Comparison of ENCODE assay signal across 15 cellular contexts in the genomic region with DNA sequence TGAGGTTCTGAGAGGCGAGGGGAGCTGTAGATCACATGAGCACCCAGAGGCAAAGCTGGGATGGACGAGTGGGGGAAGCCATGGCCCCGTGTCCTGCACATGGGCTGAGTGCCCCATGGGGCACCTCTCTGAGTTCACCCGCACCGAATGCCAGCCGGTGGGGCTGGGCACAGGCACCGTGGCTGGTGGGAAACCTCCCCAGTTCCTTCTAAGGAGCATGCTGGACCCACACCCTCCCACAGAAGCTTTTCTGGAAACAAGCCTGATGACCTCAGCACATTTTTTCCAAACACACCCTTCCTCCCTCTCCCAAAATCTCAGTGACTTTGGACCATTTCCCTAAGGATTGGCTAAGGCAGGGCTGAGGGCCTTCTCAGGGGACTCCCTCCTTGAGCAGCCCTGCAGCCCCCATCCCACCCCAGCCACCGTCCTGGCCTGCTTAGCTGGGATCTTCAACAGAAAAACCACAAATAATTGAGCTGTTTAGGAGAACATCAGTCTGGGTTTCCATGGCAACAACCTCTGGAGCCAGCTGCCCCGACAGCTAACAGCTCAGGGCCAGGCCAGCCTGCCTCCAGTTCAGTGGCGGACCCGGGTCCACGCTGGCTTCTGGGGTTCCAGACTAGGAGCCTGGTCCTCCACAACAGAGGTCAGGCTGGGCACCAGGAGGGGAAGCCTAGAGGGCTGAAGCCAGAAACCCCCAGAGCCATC. TPM values are rescaled to one million over a fixed set of nuclear protein-coding genes. Genes with fewer than 3 reads are reported as not detected.
DNase-seq lines count a peak whose midpoint lies in the region; ATAC-seq and TF ChIP-seq lines count a peak whose summit lies in the region.
"Had no signal": no experiment of that assay in that cellular context is flagged by ENCODE, and none has a peak within 500 bp of the region (broad histone marks: within the 10 kb centered on the region; RNA-seq: fewer than 3 reads in every experiment).

No MANE protein-coding gene starts in this region.

- no peaks in the 10 kb centered on the region for H3K79me2 ChIP-seq in osteoblast (ENCODE audit: insufficient read depth, low read length)

- H3K36me3 ChIP-seq in BLaER1 (no peaks in the 10 kb centered on the region), SJCRH30 (no peaks in the 10 kb centered on the region), osteoblast (ENCODE audit: insufficient read depth, low read length) (no peaks in the 10 kb centered on the region)

- H3K27me3 ChIP-seq in BLaER1 (no peaks in the 10 kb centered on the region), SJCRH30 (no peaks in the 10 kb centered on the region), osteoblast (ENCODE audit: insufficient read depth, low read length) (no peaks in the 10 kb centered on the region)

- ATAC-seq in HG02870 (IDR thresholded peaks at IDR 0.05; ENCODE audit: unreplicated experiment) (no peak), GM19463 (IDR thresholded peaks at IDR 0.05; ENCODE audit: unreplicated experiment) (no peak)
- ATAC-seq in activated T-cell treated with anti-CD3 and anti-CD28 coated beads, Interleukin-2, amount 50 U/mL, for 4 hours: no peak
- ATAC-seq: foreskin keratinocyte had no signal

- peaks cover 25% of the 10 kb centered on the region for H3K27me3 Mint-ChIP-seq in activated T-cell treated with anti-CD3 and anti-CD28 coated beads, Interleukin-2, amount 50 U/mL, for 4 hours (ENCODE audit: low read depth)

- peak overlapping the region; percentile 9; the same call in 1 of the 2 replicates for H3K9ac ChIP-seq in BLaER1

- H3K27ac ChIP-seq in BLaER1 (peak overlapping the region; percentile 24; the same call in 1 of the 2 replicates), SJCRH30 (no peak overlapping the region), osteoblast (ENCODE audit: low read depth, low read length) (no peak overlapping the region)
- H3K27ac ChIP-seq: foreskin keratinocyte had no signal

- no peaks in the 10 kb centered on the region for H3K4me1 Mint-ChIP-seq in activated T-cell treated with anti-CD3 and anti-CD28 coated beads, Interleukin-2, amount 50 U/mL, for 4 hours (ENCODE audit: low read depth)
- H3K4me1 Mint-ChIP-seq: activated CD4-positive, alpha-beta T cell treated with anti-CD3 and anti-CD28 coated beads, Interleukin-2, amount 10 ng/mL, durations not matched to agents 7 days and 5 days had no signal

- peaks cover 18% of the 10 kb centered on the region for H3K9me3 Mint-ChIP-seq in activated T-cell treated with anti-CD3 and anti-CD28 coated beads, Interleukin-2, amount 50 U/mL, for 4 hours

- H3K4me1 ChIP-seq in BLaER1 (peaks cover 32% of the 10 kb centered on the region), SJCRH30 (peaks cover 17% of the 10 kb centered on the region), osteoblast (ENCODE audit: insufficient read depth, low read length) (peaks cover 21% of the 10 kb centered on the region)

- H3K36me3 Mint-ChIP-seq in activated T-cell treated with anti-CD3 and anti-CD28 coated beads, Interleukin-2, amount 50 U/mL, for 4 hours (ENCODE audit: insufficient read depth): no peaks in the 10 kb centered on the region

- H4K20me1 ChIP-seq in BLaER1 (no peaks in the 10 kb centered on the region), osteoblast (ENCODE audit: insufficient read depth, low read length) (no peaks in the 10 kb centered on the region)

- H3K9me3 ChIP-seq in BLaER1: peaks cover 17% of the 10 kb centered on the region
- H3K9me3 ChIP-seq in SJCRH30 (replicated peaks): no peaks in the 10 kb centered on the region
- H3K9me3 ChIP-seq in osteoblast (ENCODE audit: low read depth, low read length): peaks cover 15% of the 10 kb centered on the region

- H3K4me2 ChIP-seq in BLaER1 (peak overlapping the region; percentile 70), osteoblast (ENCODE audit: insufficient read depth, low read length) (peak overlapping the region; percentile 18)

- no peak overlapping the region for H3K4me3 ChIP-seq in BLaER1
- H3K4me3 ChIP-seq in SJCRH30: no peak overlapping the region
- H3K4me3 ChIP-seq in fibroblast of villous mesenchyme (ENCODE audit: low read depth, low read length): no peak overlapping the region
- no peak overlapping the region for H3K4me3 ChIP-seq in osteoblast (ENCODE audit: insufficient read depth, low read length)

- DNase-seq in SJCRH30 (peak; percentile 64 to 69), fibroblast of villous mesenchyme (ENCODE audit: low read depth) (peak; percentile 73), osteoblast (ENCODE audit: insufficient read length, low spot score, missing footprints) (peak; percentile 98)
- DNase-seq in activated CD8-positive, alpha-beta memory T cell treated with anti-CD3 and anti-CD28 coated beads, Interleukin-2, amount 50 U/mL, for 4 hours: no peak
- DNase-seq in activated T-cell treated with anti-CD3 and anti-CD28 coated beads, Interleukin-2, amount 50 U/mL, for 4 hours: no peak
- DNase-seq: activated CD4-positive, alpha-beta T cell treated with anti-CD3 and anti-CD28 coated beads, Interleukin-2, amount 10 ng/mL, durations not matched to agents 7 days and 5 days; GOT3; midbrain; NCI-H146 had no signal

- TF ChIP-seq CTCF in fibroblast of villous mesenchyme (IDR thresholded peaks at IDR 0.05; ENCODE audit: insufficient read depth, low read depth, low read length): no peak
- TF ChIP-seq CTCF in osteoblast (IDR thresholded peaks at IDR 0.05; ENCODE audit: extremely low read depth, low read depth, low read length): no peak

- no peak overlapping the region for H3K4me3 Mint-ChIP-seq in activated T-cell treated with anti-CD3 and anti-CD28 coated beads, Interleukin-2, amount 50 U/mL, for 4 hours
- H3K4me3 Mint-ChIP-seq: activated CD4-positive, alpha-beta T cell treated with anti-CD3 and anti-CD28 coated beads, Interleukin-2, amount 10 ng/mL, durations not matched to agents 7 days and 5 days; activated naive CD8-positive, alpha-beta T cell had no signal

- no peak overlapping the region for H2AFZ ChIP-seq in osteoblast (ENCODE audit: low read length)

RNA-seq across cellular contexts. Expression of a gene that starts 18.1 kb away (rescaled TPM):
- not detected in 2 replicates for total RNA-seq in SJCRH30 (2014; rRNA removed; shearing (Covaris generic))
- not detected in 2 replicates for total RNA-seq in fibroblast of villous mesenchyme
- total RNA-seq in osteoblast: not detected in 2 replicates
- not detected for total RNA-seq in activated T-cell treated with anti-CD3 and anti-CD28 coated beads, Interleukin-2, amount 50 U/mL, for 4 hours
- total RNA-seq: activated CD4-positive, alpha-beta T cell treated with anti-CD3 and anti-CD28 coated beads, Interleukin-2, amount 10 ng/mL, durations not matched to agents 7 days and 5 days; foreskin keratinocyte; subcutaneous adipose tissue had no signal

Comparison
In these comparisons a context has a peak if more than half of its experiments do, and no peak if none do; other contexts are left out.
1. DNase-seq: peak in SJCRH30 (2 of 2), fibroblast of villous mesenchyme (single experiment) and osteoblast (single experiment); none in activated CD8-positive, alpha-beta memory T cell treated with anti-CD3 and anti-CD28 coated beads, Interleukin-2, amount 50 U/mL, for 4 hours (single experiment) and activated T-cell treated with anti-CD3 and anti-CD28 coated beads, Interleukin-2, amount 50 U/mL, for 4 hours (single experiment).